In the genomic region with DNA sequence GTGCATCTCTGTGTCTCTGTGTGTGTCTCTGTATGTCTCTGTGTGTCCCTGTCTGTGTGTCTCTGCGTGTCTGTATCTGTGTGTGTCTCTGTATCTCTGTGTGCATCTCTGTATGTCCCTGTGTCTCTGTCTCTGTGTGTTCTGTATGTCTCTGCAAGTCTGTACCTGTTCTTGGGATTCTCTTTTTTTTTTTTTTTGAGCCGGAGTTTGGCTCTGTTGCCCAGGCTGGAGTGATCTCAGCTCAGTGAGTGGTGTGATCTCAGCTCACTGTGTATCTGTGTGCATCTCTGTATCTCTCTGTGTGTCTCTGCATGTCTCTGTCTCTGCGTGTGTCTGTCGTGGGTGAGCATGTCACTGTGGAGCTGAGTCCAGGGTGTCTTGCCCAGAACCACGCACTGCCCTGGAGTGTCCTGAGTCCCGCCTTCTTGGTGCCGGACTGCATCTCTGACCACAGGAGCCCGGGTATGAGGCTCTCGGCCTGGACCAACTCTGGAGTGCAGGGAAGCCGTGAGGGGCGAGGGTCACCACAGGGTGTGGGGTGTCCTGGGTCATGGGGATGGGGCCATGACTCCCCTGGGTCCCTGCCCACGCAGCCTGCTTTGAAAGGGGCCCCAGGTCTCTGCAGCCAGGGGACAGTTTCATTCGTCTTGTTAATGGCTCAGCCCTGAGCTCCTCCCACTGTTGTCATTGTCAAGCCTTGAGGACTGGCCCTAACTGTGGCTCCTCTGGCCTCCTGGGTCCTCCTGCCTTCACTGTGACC, we compare ENCODE assay signal across 33 cellular contexts. TPM values are rescaled to one million over a fixed set of nuclear protein-coding genes. Genes with fewer than 3 reads are reported as not detected.
DNase-seq lines count a peak whose midpoint lies in the region; ATAC-seq, FAIRE-seq and TF ChIP-seq lines count a peak whose summit lies in the region.
"Had no signal": no experiment of that assay in that cellular context is flagged by ENCODE, and none has a peak within 500 bp of the region (broad histone marks: within the 10 kb centered on the region; RNA-seq: fewer than 3 reads in every experiment).

No MANE protein-coding gene starts in this region.

- H4K91ac ChIP-seq in H9 (ENCODE audit: insufficient read length, low read depth, low read length) (no peak overlapping the region), mesenchymal stem cell (ENCODE audit: low read length) (no peak overlapping the region)

- H3K36me3 ChIP-seq in RWPE2 (ENCODE audit: low read depth) (no peaks in the 10 kb centered on the region), left ventricle myocardium inferior (peaks cover 20% of the 10 kb centered on the region), psoas muscle (ENCODE audit: insufficient read depth in 1 of 2, low read depth in 1 of 2) (peaks cover 0 to 11% of the 10 kb centered on the region in 2 donors), osteoblast (ENCODE audit: insufficient read depth, low read length) (no peaks in the 10 kb centered on the region), mesenchymal stem cell (ENCODE audit: control insufficient read depth in 1 of 2, insufficient read depth in 2 of 2, low read depth in 1 of 2, low read length in 2 of 2) (no peaks in the 10 kb centered on the region)
- H3K36me3 ChIP-seq: adrenal gland, brain microvascular endothelial cell, ovary, Peyer's patch, SJSA1 had no signal

- H4K8ac ChIP-seq in H9 (replicated peaks; ENCODE audit: insufficient read length, low read depth, low read length) (no peak overlapping the region), mesenchymal stem cell (ENCODE audit: low read length) (no peak overlapping the region)

- H3K4me3 ChIP-seq in RWPE2 (ENCODE audit: severe bottlenecking) (no peak overlapping the region), left ventricle myocardium inferior (no peak overlapping the region), psoas muscle (no peak overlapping the region), osteoblast (ENCODE audit: insufficient read depth, low read length) (no peak overlapping the region), mesenchymal stem cell (ENCODE audit: insufficient read depth in 1 of 2, low read depth in 1 of 2, low read length in 2 of 2) (no peak overlapping the region)
- H3K4me3 ChIP-seq: adrenal gland, GM12878, hepatocyte, ovary, Peyer's patch, SJSA1 had no signal

- no peak overlapping the region for H3K4ac ChIP-seq in H9 (ENCODE audit: low read depth, low read length)
- H3K4ac ChIP-seq in mesenchymal stem cell (ENCODE audit: low read depth in 1 of 2, low read length in 2 of 2) = no peak overlapping the region

- H3K27ac ChIP-seq in H9 (ENCODE audit: insufficient read length, low read depth, low read length) (no peak overlapping the region), RWPE2 (ENCODE audit: poor library complexity, severe bottlenecking) (peak overlapping the region; percentile 44), left ventricle myocardium inferior (replicated peaks) (peak overlapping the region; percentile 61), psoas muscle (peak overlapping the region; percentile 23), osteoblast (ENCODE audit: low read depth, low read length) (no peak overlapping the region), mesenchymal stem cell (ENCODE audit: low read length, poor library complexity, severe bottlenecking) (no peak overlapping the region)
- H3K27ac ChIP-seq: adrenal gland, brain microvascular endothelial cell, hepatocyte, ovary, Peyer's patch, SJSA1 had no signal

- no peak overlapping the region for H3K18ac ChIP-seq in H9 (ENCODE audit: insufficient read length, low read depth, low read length)
- no peak overlapping the region for H3K18ac ChIP-seq in mesenchymal stem cell (ENCODE audit: low read depth in 1 of 2, low read length in 2 of 2)

- H2BK12ac ChIP-seq in H9 (ENCODE audit: insufficient read length, low read depth, low read length) (no peak overlapping the region), mesenchymal stem cell (ENCODE audit: low read length in 2 of 2) (no peak overlapping the region)

- H3K23ac ChIP-seq in H9 (ENCODE audit: insufficient read length, low read depth, low read length) = no peak overlapping the region
- no peak overlapping the region for H3K23ac ChIP-seq in mesenchymal stem cell (ENCODE audit: low read length in 2 of 2)

- H3K27ac Mint-ChIP-seq in H9 = no peak overlapping the region
- H3K27ac Mint-ChIP-seq: activated T-cell treated with anti-CD3 and anti-CD28 coated beads, Interleukin-2, amount 50 U/mL, for 72 hours; natural killer cell; stimulated activated naive B cell treated with anti-CD40 and anti-IgM and Interleukin-4, amounts not matched to agents 10 μg/mL and 1 μg/mL and 100 μg/mL, for 72 hours; T-helper 1 cell treated with Interleukin-12 subunit alpha and Interleukin-12 subunit beta and Interleukin-4 antibody, amounts not matched to agents 30 μg/mL and 1 μg/mL, for 36 hours had no signal

- peaks cover 6 to 9% of the 10 kb centered on the region in 2 experiments for H3K4me1 Mint-ChIP-seq in H9

- no peaks in the 10 kb centered on the region for H3K4me1 ChIP-seq in H9 (ENCODE audit: insufficient read depth, low read length)
- H3K4me1 ChIP-seq in RWPE2 (ENCODE audit: insufficient read depth, poor library complexity, severe bottlenecking) = peaks cover 3% of the 10 kb centered on the region
- H3K4me1 ChIP-seq in left ventricle myocardium inferior = no peaks in the 10 kb centered on the region
- no peaks in the 10 kb centered on the region for H3K4me1 ChIP-seq in psoas muscle
- no peaks in the 10 kb centered on the region for H3K4me1 ChIP-seq in osteoblast (ENCODE audit: insufficient read depth, low read length)
- H3K4me1 ChIP-seq in mesenchymal stem cell (ENCODE audit: control insufficient read depth, insufficient read depth, low read depth, low read length) = peaks cover 2% of the 10 kb centered on the region
- H3K4me1 ChIP-seq: adrenal gland, SJSA1 had no signal

- H3K27me3 ChIP-seq in H9 (ENCODE audit: insufficient read depth, low read length) (no peaks in the 10 kb centered on the region), RWPE2 (ENCODE audit: insufficient read depth, poor library complexity, severe bottlenecking) (no peaks in the 10 kb centered on the region), left ventricle myocardium inferior (ENCODE audit: low read depth) (peaks cover 4% of the 10 kb centered on the region), psoas muscle (ENCODE audit: insufficient read depth in 3 of 3, low read length in 2 of 3) (no peaks in the 10 kb centered on the region), osteoblast (ENCODE audit: insufficient read depth, low read length) (peaks cover 6% of the 10 kb centered on the region), mesenchymal stem cell (ENCODE audit: control insufficient read depth in 1 of 2, insufficient read depth in 1 of 2, low read length in 2 of 2) (peaks cover 4 to 51% of the 10 kb centered on the region in 2 experiments)
- H3K27me3 ChIP-seq: adrenal gland, brain microvascular endothelial cell, hepatocyte, ovary, Peyer's patch, SJSA1 had no signal

- H3K23me2 ChIP-seq in H9 (ENCODE audit: insufficient read length, low read depth, low read length, poor library complexity, severe bottlenecking) = no peaks in the 10 kb centered on the region

- H4K20me1 ChIP-seq in H9 (ENCODE audit: control insufficient read depth, insufficient read depth, insufficient read length) (no peaks in the 10 kb centered on the region), osteoblast (ENCODE audit: insufficient read depth, low read length) (no peaks in the 10 kb centered on the region)

- H3K79me2 ChIP-seq in H9 (ENCODE audit: insufficient read depth, low read length) (no peaks in the 10 kb centered on the region), osteoblast (ENCODE audit: insufficient read depth, low read length) (no peaks in the 10 kb centered on the region)
- H3K79me2 ChIP-seq: hepatocyte had no signal

- peaks cover 11% of the 10 kb centered on the region for H3K27me3 Mint-ChIP-seq in H9 (ENCODE audit: low read depth)
- H3K27me3 Mint-ChIP-seq: stimulated activated naive B cell treated with anti-CD40 and anti-IgM and Interleukin-4, amounts not matched to agents 10 μg/mL and 1 μg/mL and 100 μg/mL, for 72 hours had no signal

- no peak overlapping the region for H3T11ph ChIP-seq in H9 (ENCODE audit: low read length)

- H3K9ac ChIP-seq in H9 (ENCODE audit: extremely low read depth, insufficient read length, low read length) (no peak overlapping the region), mesenchymal stem cell (ENCODE audit: low read length) (no peak overlapping the region)

- H3K9me3 ChIP-seq in H9 (ENCODE audit: control insufficient read depth, low read depth, low read length) = no peaks in the 10 kb centered on the region
- no peaks in the 10 kb centered on the region for H3K9me3 ChIP-seq in RWPE2 (ENCODE audit: severe bottlenecking)
- no peaks in the 10 kb centered on the region for H3K9me3 ChIP-seq in left ventricle myocardium inferior (replicated peaks)
- no peaks in the 10 kb centered on the region for H3K9me3 ChIP-seq in psoas muscle
- no peaks in the 10 kb centered on the region for H3K9me3 ChIP-seq in osteoblast (ENCODE audit: low read depth, low read length)
- H3K9me3 ChIP-seq in mesenchymal stem cell (ENCODE audit: control insufficient read depth, low read length) = no peaks in the 10 kb centered on the region
- H3K9me3 ChIP-seq: adrenal gland, ovary, Peyer's patch, SJSA1 had no signal

- H2AK5ac ChIP-seq in H9 (ENCODE audit: insufficient read length, low read length) = no peak overlapping the region
- H2AK5ac ChIP-seq in mesenchymal stem cell (ENCODE audit: low read length, severe bottlenecking) = no peak overlapping the region

- ATAC-seq in RWPE2 (ENCODE audit: low read depth) (peak; percentile 48; the same call in 2 of the 3 replicates), psoas muscle (peak; percentile 9 to 25 (median 19))
- ATAC-seq: activated T-cell treated with anti-CD3 and anti-CD28 coated beads, Interleukin-2, amount 50 U/mL, for 72 hours; esophagus mucosa; GM12878; left lobe of liver; natural killer cell; stimulated activated naive B cell treated with anti-CD40 and anti-IgM and Interleukin-4, amounts not matched to agents 10 μg/mL and 1 μg/mL and 100 μg/mL, for 72 hours had no signal

- H2BK15ac ChIP-seq in H9 (ENCODE audit: low read depth, low read length) (no peak overlapping the region), mesenchymal stem cell (ENCODE audit: low read depth, poor library complexity, severe bottlenecking) (no peak overlapping the region)

- no peak for FAIRE-seq in D721Med (lab: Jason Lieb, UNC)
- FAIRE-seq: GM12878, TTC549 had no signal

- no peak overlapping the region for H2BK120ac ChIP-seq in H9 (ENCODE audit: low read depth, low read length, poor library complexity, severe bottlenecking)
- no peak overlapping the region for H2BK120ac ChIP-seq in mesenchymal stem cell (ENCODE audit: low read depth, low read length)

- no peaks in the 10 kb centered on the region for H3K36me3 Mint-ChIP-seq in H9 (ENCODE audit: insufficient read depth in 1 of 3, low read depth in 3 of 3)
- H3K36me3 Mint-ChIP-seq: natural killer cell; stimulated activated naive B cell treated with anti-CD40 and anti-IgM and Interleukin-4, amounts not matched to agents 10 μg/mL and 1 μg/mL and 100 μg/mL, for 72 hours had no signal

- H4K5ac ChIP-seq in H9 (ENCODE audit: insufficient read length, low read depth, low read length) = no peak overlapping the region

- intact Hi-C loops in left ventricle myocardium inferior (cut with micrococcal nuclease) (no loop called here), psoas muscle (cut with DNase I) (no loop called here)

- no peak overlapping the region for H3K56ac ChIP-seq in H9 (ENCODE audit: insufficient read length, low read depth, low read length)

- no peak for TF ChIP-seq CTCF in H9 (conservative IDR thresholded peaks at IDR 0.05)
- no peak for TF ChIP-seq CTCF in RWPE2 (IDR thresholded peaks at IDR 0.05; ENCODE audit: poor library complexity, severe bottlenecking)
- TF ChIP-seq CTCF in left ventricle myocardium inferior (IDR thresholded peaks at IDR 0.05; ENCODE audit: borderline replicate concordance) = no peak
- no peak for TF ChIP-seq CTCF in psoas muscle (IDR thresholded peaks at IDR 0.05)
- TF ChIP-seq CTCF in osteoblast (IDR thresholded peaks at IDR 0.05; ENCODE audit: extremely low read depth, low read depth, low read length) = no peak
- TF ChIP-seq CTCF in D721Med (IDR thresholded peaks at IDR 0.05; ENCODE audit: insufficient read depth, missing control alignments) = no peak

- H3K9me3 Mint-ChIP-seq in H9 = 0 out of 5 replicates have a peak, but pooled peaks cover 0 to 2% of the 10 kb centered on the region in 2 experiments
- H3K9me3 Mint-ChIP-seq: activated T-cell treated with anti-CD3 and anti-CD28 coated beads, Interleukin-2, amount 50 U/mL, for 72 hours; natural killer cell; T-helper 1 cell treated with Interleukin-12 subunit alpha and Interleukin-12 subunit beta and Interleukin-4 antibody, amounts not matched to agents 30 μg/mL and 1 μg/mL, for 36 hours had no signal

- H3K14ac ChIP-seq in H9 (ENCODE audit: insufficient read depth, low read length) = peak overlapping the region; percentile 34; the same call in 1 of the 2 replicates
- H3K14ac ChIP-seq in mesenchymal stem cell (ENCODE audit: low read length in 2 of 2) = no peak overlapping the region

- no peak overlapping the region for H2BK20ac ChIP-seq in H9 (ENCODE audit: low read depth, low read length, poor library complexity, severe bottlenecking)

- H3K79me1 ChIP-seq in H9 (ENCODE audit: insufficient read depth, low read depth, low read length, poor library complexity, severe bottlenecking) = no peaks in the 10 kb centered on the region
- H3K79me1 ChIP-seq in mesenchymal stem cell (replicated peaks; ENCODE audit: low read length, poor library complexity, severe bottlenecking) = no peaks in the 10 kb centered on the region

- DNase-seq in H9 = no peak
- no peak for DNase-seq in RWPE2 (ENCODE audit: low spot score)
- DNase-seq in left ventricle myocardium inferior = peak; percentile 55
- DNase-seq in psoas muscle = no peak
- DNase-seq in osteoblast (ENCODE audit: insufficient read length, low spot score, missing footprints) = no peak
- no peak for DNase-seq in D721Med (ENCODE audit: insufficient read length, low spot score)
- DNase-seq in mesenchymal stem cell = no peak
- DNase-seq: activated CD4-positive, alpha-beta T cell treated with anti-CD3 and anti-CD28 coated beads, Interleukin-2, amount 50 U/mL, for 4 hours; activated naive CD4-positive, alpha-beta T cell; activated T-cell treated with anti-CD3 and anti-CD28 coated beads, Interleukin-2, amount 50 U/mL, for 72 hours; adrenal gland; brain microvascular endothelial cell; cortex of kidney; foreskin melanocyte; IMR-90; midbrain; natural killer cell; NCI-H1105; NCI-H187 treated with DMSO at 0.1 percent for 48 hours; NCI-H524 treated with DMSO at 0.1 percent for 48 hours; ovary; Peyer's patch; stimulated activated CD4-positive, alpha-beta T cell treated with anti-CD3 and anti-CD28 coated beads, Interleukin-12 subunit alpha, Interleukin-12 subunit beta, amount 100 ng/mL, for 4 hours; stimulated activated CD4-positive, alpha-beta T cell treated with anti-CD3 and anti-CD28 coated beads, Interleukin-4, amount 100 ng/mL, for 1 hour; stimulated activated naive B cell treated with anti-CD40 and anti-IgM and Interleukin-4, amounts not matched to agents 10 μg/mL and 1 μg/mL and 100 μg/mL, for 72 hours had no signal

- H2BK5ac ChIP-seq in H9 (ENCODE audit: insufficient read length, low read length) (no peak overlapping the region), mesenchymal stem cell (ENCODE audit: low read depth, low read length, poor library complexity, severe bottlenecking) (no peak overlapping the region)

- WGBS in H9 (ENCODE audit: extremely low coverage, insufficient read length, low lambda C conversion rate) = no CpG with 5 or more reads among the region's 13 CpGs
- 32 to 51% (median 49%) methylated on average over 12 to 13 of the region's 13 CpGs for WGBS in psoas muscle, 3 donors
- 74% methylated on average over 12 of the region's 13 CpGs for WGBS in mesenchymal stem cell

- no peak overlapping the region for H3K4me3 Mint-ChIP-seq in H9
- H3K4me3 Mint-ChIP-seq: activated T-cell treated with anti-CD3 and anti-CD28 coated beads, Interleukin-2, amount 50 U/mL, for 72 hours; natural killer cell; stimulated activated naive B cell treated with anti-CD40 and anti-IgM and Interleukin-4, amounts not matched to agents 10 μg/mL and 1 μg/mL and 100 μg/mL, for 72 hours; T-helper 1 cell treated with Interleukin-12 subunit alpha and Interleukin-12 subunit beta and Interleukin-4 antibody, amounts not matched to agents 30 μg/mL and 1 μg/mL, for 36 hours had no signal

- H2AFZ ChIP-seq in H9 (ENCODE audit: low read length) = no peak overlapping the region
- no peak overlapping the region for H2AFZ ChIP-seq in osteoblast (ENCODE audit: low read length)
- H2AFZ ChIP-seq in mesenchymal stem cell (ENCODE audit: low read depth, low read length) = no peak overlapping the region
- H2AFZ ChIP-seq: hepatocyte had no signal

- H3K4me2 ChIP-seq in H9 (ENCODE audit: insufficient read depth, insufficient read length, low read length) (no peak overlapping the region), osteoblast (ENCODE audit: insufficient read depth, low read length) (no peak overlapping the region), mesenchymal stem cell (ENCODE audit: low read length, poor library complexity, severe bottlenecking) (no peak overlapping the region)
- H3K4me2 ChIP-seq: hepatocyte had no signal

RNA-seq across cellular contexts. Expression of a gene that starts 11.8 kb away (rescaled TPM):
- not detected in 2 replicates for total RNA-seq in H9 (2021)
- 33,375 TPM for total RNA-seq in left ventricle myocardium inferior
- over 10,000 TPM in 3 of 4 donors, 1,000 to 10,000 TPM in 1; 8,427 to 31,606 (median 20,652) TPM for total RNA-seq in psoas muscle
- over 10,000 TPM in 2 of 3 donors, 1,000 to 10,000 TPM in 1; 7,765 to 17,490 (median 15,368) TPM for polyA plus RNA-seq in psoas muscle
- total RNA-seq in osteoblast = not detected in 2 replicates
- polyA plus RNA-seq in mesenchymal stem cell (2013, experiment 1 of 2) = not detected
- not detected for polyA plus RNA-seq in mesenchymal stem cell (2013, experiment 2 of 2)
- total RNA-seq: activated T-cell treated with anti-CD3 and anti-CD28 coated beads, Interleukin-2, amount 50 U/mL, for 72 hours; hepatocyte; IMR-90; left lobe of liver; natural killer cell; Peyer's patch; SJSA1 had no signal
- polyA plus RNA-seq: hepatocyte, IMR-90, urinary bladder had no signal

Comparison
In these comparisons a context has a peak if more than half of its experiments do, and no peak if none do; other contexts are left out.
1. H3K27ac ChIP-seq: peak in RWPE2 (single experiment), left ventricle myocardium inferior (single experiment) and psoas muscle (single experiment); none in H9 (single experiment), osteoblast (single experiment) and mesenchymal stem cell (single experiment).
2. RNA of a gene that starts 11.8 kb away (total RNA-seq): 33,375 TPM in left ventricle myocardium inferior (single experiment) and 8,427 to 31,606 TPM in psoas muscle; not detected in H9 and not detected in osteoblast; every median in the first group is over 1,000 times any median in the second.